ENCODE assay signal across 20 cellular contexts in the genomic region with DNA sequence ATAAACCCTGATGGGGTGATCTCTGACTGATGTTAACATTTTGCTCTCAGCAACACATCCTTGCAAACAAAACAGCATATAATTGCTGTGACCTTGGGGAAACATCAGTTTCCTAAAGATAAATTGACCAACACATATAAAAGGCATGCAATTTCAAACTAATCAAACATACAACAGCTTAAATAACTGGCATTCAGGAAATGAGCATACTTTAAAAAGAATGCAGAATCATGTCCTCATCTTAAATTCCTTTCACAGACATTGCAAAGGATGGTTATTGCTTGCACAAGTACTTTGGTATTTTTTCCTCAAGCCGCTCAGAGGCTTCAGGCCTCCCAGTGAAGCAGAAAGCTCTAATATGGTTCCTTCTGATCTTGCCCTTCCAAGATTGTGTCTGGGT. TPM values are rescaled to one million over a fixed set of nuclear protein-coding genes. Genes with fewer than 3 reads are reported as not detected.
A peak's percentile ranks its signal among the peaks of the same experiment; 100 is the strongest.
DNase-seq lines count a peak whose midpoint lies in the region; ATAC-seq and TF ChIP-seq lines count a peak whose summit lies in the region.
"Had no signal": no experiment of that assay in that cellular context is flagged by ENCODE, and none has a peak within 500 bp of the region (broad histone marks: within the 10 kb centered on the region; RNA-seq: fewer than 3 reads in every experiment).

No MANE protein-coding gene starts in this region.

- TF ChIP-seq CTCF in AG09309 (IDR thresholded peaks at IDR 0.05; ENCODE audit: control insufficient read depth, insufficient read depth, low read depth, low read length, missing control alignments) (no peak), choroid plexus epithelial cell (conservative IDR thresholded peaks at IDR 0.05; ENCODE audit: low read depth, low read length) (no peak), mesothelial cell of epicardium (IDR thresholded peaks at IDR 0.05; ENCODE audit: unreplicated experiment) (no peak), omental fat pad (IDR thresholded peaks at IDR 0.05) (no peak)

- DNase-seq in AG09309 (ENCODE audit: low read depth) = peak; percentile 14
- peak; percentile 2 for DNase-seq in MG63
- DNase-seq in choroid plexus epithelial cell (ENCODE audit: low read depth) = peak; percentile 88
- no peak for DNase-seq in mesothelial cell of epicardium (ENCODE audit: low spot score in 2 of 2, unreplicated experiment in 2 of 2)
- no peak for DNase-seq in Kasumi-1 (lab: John Stamatoyannopoulos, UW)
- DNase-seq in omental fat pad (ENCODE audit: low spot score) = no peak
- DNase-seq: activated CD4-positive, alpha-beta T cell treated with anti-CD3 and anti-CD28 coated beads for 48 hours; activated T-cell treated with anti-CD3 and anti-CD28 coated beads, Interleukin-2, amount 50 U/mL, for 1 hour; colonic mucosa; mammary epithelial cell; NCI-H1436; NCI-H510A treated with DMSO at 0.1 percent for 48 hours; Peyer's patch; spleen; T-helper 17 cell had no signal

- peaks cover 9% of the 10 kb centered on the region for H3K4me1 Mint-ChIP-seq in mesothelial cell of epicardium
- H3K4me1 Mint-ChIP-seq: T-helper 17 cell had no signal

- no peak overlapping the region for H3K4me3 Mint-ChIP-seq in mesothelial cell of epicardium
- H3K4me3 Mint-ChIP-seq: T-helper 17 cell had no signal

- H3K4me3 ChIP-seq in AG09309 (ENCODE audit: control insufficient read depth, low read depth, low read length) (no peak overlapping the region), MG63 (no peak overlapping the region), choroid plexus epithelial cell (ENCODE audit: low read depth, low read length) (no peak overlapping the region)
- H3K4me3 ChIP-seq: BLaER1, colonic mucosa, Peyer's patch, spleen, suprapubic skin had no signal

- peaks cover 11% of the 10 kb centered on the region for H3K9me3 Mint-ChIP-seq in mesothelial cell of epicardium

- no peaks in the 10 kb centered on the region for H3K27me3 Mint-ChIP-seq in mesothelial cell of epicardium (ENCODE audit: low read depth)
- H3K27me3 Mint-ChIP-seq: T-helper 17 cell had no signal

- no peaks in the 10 kb centered on the region for H3K36me3 ChIP-seq in MG63
- H3K36me3 ChIP-seq: BLaER1, colonic mucosa, Peyer's patch, spleen, suprapubic skin had no signal

- no peaks in the 10 kb centered on the region for H3K36me3 Mint-ChIP-seq in mesothelial cell of epicardium

- no peaks in the 10 kb centered on the region for H3K27me3 ChIP-seq in MG63
- H3K27me3 ChIP-seq: BLaER1, colonic mucosa, Peyer's patch, spleen, suprapubic skin had no signal

- H3K9me3 ChIP-seq in MG63 = no peaks in the 10 kb centered on the region
- H3K9me3 ChIP-seq: BLaER1, colonic mucosa, Peyer's patch, spleen, suprapubic skin had no signal

- peak overlapping the region; percentile 67 for H3K27ac Mint-ChIP-seq in mesothelial cell of epicardium
- H3K27ac Mint-ChIP-seq: T-helper 17 cell had no signal

- ATAC-seq in HG03175 (IDR thresholded peaks at IDR 0.05; ENCODE audit: unreplicated experiment) = no peak
- ATAC-seq in GM21390 (IDR thresholded peaks at IDR 0.05; ENCODE audit: unreplicated experiment) = no peak
- ATAC-seq in omental fat pad (ENCODE audit: low FRiP score) = no peak
- ATAC-seq: esophagus mucosa, T-helper 17 cell had no signal

RNA-seq across cellular contexts. Expression of a gene that starts 53.4 kb away (rescaled TPM):
- not detected in 2 replicates for total RNA-seq in MG63 (2014; rRNA removed; shearing (Covaris generic); ENCODE audit: low replicate concordance)
- not detected in 3 replicates for total RNA-seq in mesothelial cell of epicardium
- 10 to 100 TPM in 1 of 4 donors, 1 to 10 TPM in 3; 2.8 to 18.4 (median 4.0) TPM for total RNA-seq in omental fat pad

Comparison
In these comparisons a context has a peak if more than half of its experiments do, and no peak if none do; other contexts are left out.
1. DNase-seq: peak in AG09309 (single experiment), MG63 (single experiment) and choroid plexus epithelial cell (single experiment); none in mesothelial cell of epicardium (0 of 2), Kasumi-1 (0 of 2) and omental fat pad (single experiment).